27 cellular contexts compared by ENCODE assay signal in the genomic region with DNA sequence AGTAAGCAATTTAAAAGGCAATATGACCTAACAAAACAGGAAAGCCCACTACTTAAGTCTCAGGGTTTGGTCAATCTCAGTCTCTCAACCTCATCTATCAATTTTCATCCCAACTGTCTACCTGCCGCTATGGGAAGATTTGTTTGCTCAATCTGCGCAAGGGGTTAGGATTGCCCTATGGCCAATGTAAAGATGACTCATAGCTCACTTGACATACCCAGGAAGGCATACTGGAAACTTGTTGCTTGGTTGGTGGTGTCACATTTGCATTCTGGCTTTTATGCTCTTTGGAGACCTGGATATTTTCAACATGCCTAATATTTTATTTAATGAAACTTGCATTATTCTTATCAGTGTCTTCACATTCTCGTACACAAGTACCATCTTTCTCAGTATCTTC.
"Had no signal": no experiment of that assay in that cellular context is flagged by ENCODE, and none has a peak within 500 bp of the region (broad histone marks: within the 10 kb centered on the region; RNA-seq: fewer than 3 reads in every experiment).

No MANE protein-coding gene starts in this region.

- H3K4me3 ChIP-seq: gastroesophageal sphincter, hepatocyte, ovary, sigmoid colon, uterus had no signal

- DNase-seq: activated CD4-positive, alpha-beta memory T cell treated with anti-CD3 and anti-CD28 coated beads, Interleukin-2, amount 10 ng/mL, durations not matched to agents 7 days and 5 days; activated CD4-positive, alpha-beta T cell treated with anti-CD3 and anti-CD28 coated beads for 1 hour; activated CD4-positive, alpha-beta T cell treated with anti-CD3 and anti-CD28 coated beads, Interleukin-2, amount 10 ng/mL, durations not matched to agents 7 days and 5 days; activated CD8-positive, alpha-beta memory T cell treated with anti-CD3 and anti-CD28 coated beads, Interleukin-2, amount 50 U/mL, for 48 hours; activated gamma-delta T cell; activated naive CD4-positive, alpha-beta T cell treated with anti-CD3 and anti-CD28 coated beads, Interleukin-2, amount 10 ng/mL, durations not matched to agents 7 days and 5 days; activated T-cell treated with anti-CD3 and anti-CD28 coated beads, Interleukin-2, amount 50 U/mL, for 24 hours; amniotic stem cell; brain microvascular endothelial cell; caudate nucleus; cortex of kidney; effector memory CD8-positive, alpha-beta T cell; left colon; naive B cell; nephron progenitor cell; ovary; sigmoid colon; small intestine; stimulated activated CD4-positive, alpha-beta T cell treated with anti-CD3 and anti-CD28 coated beads, Interleukin-4, amount 100 ng/mL, for 24 hours; substantia nigra; uterus had no signal

- FAIRE-seq: astrocyte, keratinocyte had no signal

- ATAC-seq: effector memory CD8-positive, alpha-beta T cell; gastroesophageal sphincter; left colon; stimulated activated effector memory CD8-positive, alpha-beta T cell treated with anti-CD3 and anti-CD28 coated beads, Interleukin-12 subunit alpha, Interleukin-12 subunit beta, amount 100 ng/mL, for 72 hours; WTC11 had no signal
